In genomic region chrX:47222776-47223350, GRCh38 we compare ENCODE assay signal across 25 cellular contexts. TPM values are rescaled to one million over a fixed set of nuclear protein-coding genes. Genes with fewer than 3 reads are reported as not detected.
A peak's percentile ranks its signal among the peaks of the same experiment; 100 is the strongest.
DNase-seq lines count a peak whose midpoint lies in the region; ATAC-seq and TF ChIP-seq lines count a peak whose summit lies in the region.
"Had no signal": no experiment of that assay in that cellular context is flagged by ENCODE, and none has a peak within 500 bp of the region (broad histone marks: within the 10 kb centered on the region; RNA-seq: fewer than 3 reads in every experiment).

No MANE protein-coding gene starts in this region.

- peaks cover 53% of the 10 kb centered on the region for H3K36me3 Mint-ChIP-seq in GM23338 (ENCODE audit: low read depth)
- peaks cover 27% of the 10 kb centered on the region for H3K36me3 Mint-ChIP-seq in chondrocyte (ENCODE audit: low read depth)
- peaks cover 0 to 44% (median 12%) of the 10 kb centered on the region in 5 donors for H3K36me3 Mint-ChIP-seq in naive thymus-derived CD4-positive, alpha-beta T cell

- no peaks in the 10 kb centered on the region for H4K20me1 ChIP-seq in GM23338 (replicated peaks; ENCODE audit: insufficient read depth)

- POLR2A ChIA-PET in naive thymus-derived CD4-positive, alpha-beta T cell (lab: Charles Lee) = interaction anchor here (2.4 kb wide), 1 partner anchor 9 kb away, joined by 5 read pairs; the partner anchor contains the start of gene USP11

- DNase-seq in DMS53 (lab: John Stamatoyannopoulos, UW) (peak; percentile 20), DMS53 treated with DMSO at 0.1 percent for 48 hours (lab: John Stamatoyannopoulos, UW; ENCODE audit: unreplicated experiment) (no peak), GM23338 (ENCODE audit: low spot score) (peak; percentile 39), chondrocyte (ENCODE audit: low spot score) (peak; percentile 53), uterus (no peak), AG20443 (ENCODE audit: low spot score) (no peak)
- peak in 1 of 9 donors; percentile 15 for DNase-seq in naive thymus-derived CD4-positive, alpha-beta T cell
- DNase-seq: 8988T; CD4-positive, CD25-positive, alpha-beta regulatory T cell; COR-L47; DMS153; EL; GOT3; MV-4-11; NCI-H187; NCI-H2171; NCI-H510A; NCI-H748 treated with DMSO at 0.1 percent for 48 hours; SHP77 had no signal

- H3K9me3 ChIP-seq in naive thymus-derived CD4-positive, alpha-beta T cell (ENCODE audit: control insufficient read depth in 2 of 3, low read length in 3 of 3) = no peaks in the 10 kb centered on the region
- H3K9me3 ChIP-seq in uterus = no peaks in the 10 kb centered on the region

- H3K9me3 Mint-ChIP-seq in GM23338 (no peaks in the 10 kb centered on the region), chondrocyte (ENCODE audit: low read depth) (no peaks in the 10 kb centered on the region)
- H3K9me3 Mint-ChIP-seq in naive thymus-derived CD4-positive, alpha-beta T cell = peaks cover 0 to 1% (median 0%) of the 10 kb centered on the region in 11 donors
- H3K9me3 Mint-ChIP-seq: CD4-positive, CD25-positive, alpha-beta regulatory T cell had no signal

- H3K27ac ChIP-seq in GM23338 (ENCODE audit: low read depth) (no peak overlapping the region), uterus (no peak overlapping the region)
- H3K27ac ChIP-seq in naive thymus-derived CD4-positive, alpha-beta T cell (ENCODE audit: low read depth, low read length) = no peak overlapping the region
- H3K27ac ChIP-seq: KMS-11, SK-N-MC had no signal

- H3K27me3 Mint-ChIP-seq in GM23338 (ENCODE audit: insufficient read depth, low read depth, poor library complexity) = peaks cover 12% of the 10 kb centered on the region
- no peaks in the 10 kb centered on the region for H3K27me3 Mint-ChIP-seq in chondrocyte (ENCODE audit: low read depth)
- H3K27me3 Mint-ChIP-seq in naive thymus-derived CD4-positive, alpha-beta T cell = peaks cover 0 to 2% (median 0%) of the 10 kb centered on the region in 5 donors
- H3K27me3 Mint-ChIP-seq: B cell; CD4-positive, CD25-positive, alpha-beta regulatory T cell had no signal

- H3K4me3 Mint-ChIP-seq in GM23338 (no peak overlapping the region), chondrocyte (ENCODE audit: unreplicated experiment) (no peak overlapping the region)
- H3K4me3 Mint-ChIP-seq in naive thymus-derived CD4-positive, alpha-beta T cell = no peak overlapping the region
- H3K4me3 Mint-ChIP-seq: B cell had no signal

- CTCF ChIA-PET in naive thymus-derived CD4-positive, alpha-beta T cell (lab: Charles Lee) = no interaction called here

- no peaks in the 10 kb centered on the region for H3K9me2 ChIP-seq in GM23338 (ENCODE audit: insufficient read depth)

- no peak for TF ChIP-seq POLR2A in uterus (IDR thresholded peaks at IDR 0.05)

- H3K36me3 ChIP-seq in GM23338 (ENCODE audit: insufficient read depth) = peaks cover 6% of the 10 kb centered on the region
- H3K36me3 ChIP-seq in naive thymus-derived CD4-positive, alpha-beta T cell (ENCODE audit: control insufficient read depth in 2 of 3, insufficient read depth in 3 of 3, low read length in 3 of 3) = peaks cover 4 to 49% (median 8%) of the 10 kb centered on the region in 3 experiments
- H3K36me3 ChIP-seq in uterus = no peaks in the 10 kb centered on the region

- no peaks in the 10 kb centered on the region for H3F3A ChIP-seq in GM23338 (replicated peaks; ENCODE audit: low read depth)

- H2AFZ ChIP-seq in GM23338 = no peak overlapping the region

- TF ChIP-seq CTCF in GM23338 (conservative IDR thresholded peaks at IDR 0.05; ENCODE audit: low read depth in 2 of 2) (no peak), chondrocyte (IDR thresholded peaks at IDR 0.05) (no peak), uterus (IDR thresholded peaks at IDR 0.05) (no peak)

- intact Hi-C loops in naive thymus-derived CD4-positive, alpha-beta T cell (cut with micrococcal nuclease) = no loop called here
- intact Hi-C loops in uterus (cut with DNase I; ENCODE audit: low total_unique reads) = no loop called here

- H3K79me2 ChIP-seq in GM23338 (replicated peaks; ENCODE audit: insufficient read depth) = peaks cover 37% of the 10 kb centered on the region

- no peak overlapping the region for H3K4me2 ChIP-seq in GM23338
- H3K4me2 ChIP-seq: KMS-11 had no signal

- no peak overlapping the region for H3K27ac Mint-ChIP-seq in GM23338
- H3K27ac Mint-ChIP-seq in chondrocyte (ENCODE audit: unreplicated experiment) = no peak overlapping the region
- peak overlapping the region in 5 of 9 donors; percentile 38 to 51 (median 41) for H3K27ac Mint-ChIP-seq in naive thymus-derived CD4-positive, alpha-beta T cell
- H3K27ac Mint-ChIP-seq: CD4-positive, CD25-positive, alpha-beta regulatory T cell had no signal

- H3K4me1 Mint-ChIP-seq in GM23338 (peaks cover 17% of the 10 kb centered on the region), chondrocyte (ENCODE audit: low read depth) (peaks cover 27% of the 10 kb centered on the region)
- peaks cover 17 to 29% (median 26%) of the 10 kb centered on the region in 7 donors for H3K4me1 Mint-ChIP-seq in naive thymus-derived CD4-positive, alpha-beta T cell

- no peak for ATAC-seq in GM23338
- ATAC-seq in naive thymus-derived CD4-positive, alpha-beta T cell = no peak
- no peak for ATAC-seq in GM18519 (IDR thresholded peaks at IDR 0.05; ENCODE audit: low FRiP score, unreplicated experiment)
- ATAC-seq: GM12878, HepG2 had no signal

- H3K4me3 ChIP-seq in GM23338 (no peak overlapping the region), uterus (no peak overlapping the region)
- no peak overlapping the region for H3K4me3 ChIP-seq in naive thymus-derived CD4-positive, alpha-beta T cell (ENCODE audit: low read length)
- H3K4me3 ChIP-seq: GM12878, SK-N-MC had no signal

- no peaks in the 10 kb centered on the region for H3K27me3 ChIP-seq in GM23338 (ENCODE audit: insufficient read depth)
- H3K27me3 ChIP-seq in naive thymus-derived CD4-positive, alpha-beta T cell (ENCODE audit: control insufficient read depth in 2 of 2, insufficient read depth in 2 of 2, low read length in 2 of 2) = no peaks in the 10 kb centered on the region
- no peaks in the 10 kb centered on the region for H3K27me3 ChIP-seq in uterus

- H3K4me1 ChIP-seq in GM23338 (ENCODE audit: insufficient read depth) (no peaks in the 10 kb centered on the region), uterus (peaks cover 0 to 5% of the 10 kb centered on the region in 2 donors)
- H3K4me1 ChIP-seq in naive thymus-derived CD4-positive, alpha-beta T cell (ENCODE audit: control insufficient read depth in 2 of 2, insufficient read depth in 2 of 2, low read length in 2 of 2) = peaks cover 10 to 14% of the 10 kb centered on the region in 2 donors

TF ChIP-seq in GM23338, 12 proteins besides CTCF, POLR2A, EP300 and RAD21 (continues in another document):
- no peak for TF ChIP-seq CREB1 (CRISPR knock-in tag; IDR thresholded peaks at IDR 0.05; ENCODE audit: low read depth)
- no peak for TF ChIP-seq STAT1 (IDR thresholded peaks at IDR 0.05; ENCODE audit: unreplicated experiment)

RNA-seq across cellular contexts. Expression of gene CDK16, which starts 4.4 kb away (rescaled TPM):
- total RNA-seq in GM23338 (2014; rRNA removed; shearing (Covaris generic)) = 111 and 158 TPM in 2 replicates
- polyA plus RNA-seq in GM23338 (2016; fragmentation: Nextera tagmentation; extraction: Ambion mirVana) = 55.9 and 58.9 TPM in 2 replicates
- total RNA-seq in chondrocyte = 172 to 183 TPM (median 179 TPM) in 3 replicates
- total RNA-seq in naive thymus-derived CD4-positive, alpha-beta T cell = 100 to 1,000 TPM in 2 of 5 experiments, 10 to 100 TPM in 3; 51.8 to 112 (median 62.4) TPM
- polyA plus RNA-seq in naive thymus-derived CD4-positive, alpha-beta T cell = 10 to 100 TPM in 1 of 2 donors, 1 to 10 TPM in 1; 6.4 to 15.7 TPM
- 10 to 100 TPM; 23.2 to 80.5 (median 74.3) TPM for total RNA-seq in uterus

RNA-seq across cellular contexts. Expression of gene USP11, which starts 9.9 kb away (rescaled TPM):
- total RNA-seq in GM23338 (2014; rRNA removed; shearing (Covaris generic)) = 61.9 and 65.1 TPM in 2 replicates
- 57.0 and 64.2 TPM in 2 replicates for polyA plus RNA-seq in GM23338 (2016; fragmentation: Nextera tagmentation; extraction: Ambion mirVana)
- 151 to 189 TPM (median 157 TPM) in 3 replicates for total RNA-seq in chondrocyte
- total RNA-seq in naive thymus-derived CD4-positive, alpha-beta T cell = 100 to 1,000 TPM in 1 of 5 experiments, 10 to 100 TPM in 4; 21.3 to 101 (median 77.0) TPM
- 10 to 100 TPM; 51.2 to 94.7 TPM for polyA plus RNA-seq in naive thymus-derived CD4-positive, alpha-beta T cell
- 100 to 1,000 TPM in 3 of 4 donors, 10 to 100 TPM in 1; 53.2 to 181 (median 135) TPM for total RNA-seq in uterus

RNA-seq across cellular contexts. Expression of gene UBA1, which starts 29.2 kb away (rescaled TPM):
- total RNA-seq in GM23338 (2014; rRNA removed; shearing (Covaris generic)) = 344 and 377 TPM in 2 replicates
- 97.7 and 104 TPM in 2 replicates for polyA plus RNA-seq in GM23338 (2016; fragmentation: Nextera tagmentation; extraction: Ambion mirVana)
- total RNA-seq in chondrocyte (299 to 312 TPM (median 311 TPM) in 3 replicates), uterus (100 to 1,000 TPM in 3 of 4 donors, 10 to 100 TPM in 1; 72.9 to 187 (median 149) TPM)
- total RNA-seq in naive thymus-derived CD4-positive, alpha-beta T cell = 100 to 1,000 TPM in 4 of 5 experiments, 10 to 100 TPM in 1; 98.0 to 183 (median 118) TPM
- polyA plus RNA-seq in naive thymus-derived CD4-positive, alpha-beta T cell = 100 to 1,000 TPM; 145 to 187 TPM

Comparison
In these comparisons a context has a peak if more than half of its experiments do, and no peak if none do; other contexts are left out.
1. DNase-seq: peak in DMS53 (single experiment), GM23338 (single experiment) and chondrocyte (single experiment); none in DMS53 treated with DMSO at 0.1 percent for 48 hours (single experiment), uterus (0 of 2) and AG20443 (single experiment).
2. H3K27ac Mint-ChIP-seq: peak in naive thymus-derived CD4-positive, alpha-beta T cell (5 of 9); none in GM23338 (single experiment) and chondrocyte (single experiment).